1 cellular context compared by ENCODE assay signal in genomic region chr6:33177552-33178446, GRCh38.
TF ChIP-seq lines count a peak whose summit lies in the region.

No MANE protein-coding gene starts in this region.

TF ChIP-seq in IMR-90, 13 proteins besides CTCF, POLR2A, EP300 and RAD21:
- TF ChIP-seq RFX5 (IDR thresholded peaks at IDR 0.05; ENCODE audit: low read depth, low read length) (no peak), CHD1 (IDR thresholded peaks at IDR 0.05; ENCODE audit: low read depth, low read length) (no peak), RCOR1 (IDR thresholded peaks at IDR 0.05; ENCODE audit: insufficient replicate concordance, low read length) (no peak), MAZ (IDR thresholded peaks at IDR 0.05; ENCODE audit: borderline replicate concordance, low read depth, low read length) (no peak), USF2 (IDR thresholded peaks at IDR 0.05; ENCODE audit: low read depth, low read length) (no peak)
